ENCODE assay signal across 30 cellular contexts in the genomic region with DNA sequence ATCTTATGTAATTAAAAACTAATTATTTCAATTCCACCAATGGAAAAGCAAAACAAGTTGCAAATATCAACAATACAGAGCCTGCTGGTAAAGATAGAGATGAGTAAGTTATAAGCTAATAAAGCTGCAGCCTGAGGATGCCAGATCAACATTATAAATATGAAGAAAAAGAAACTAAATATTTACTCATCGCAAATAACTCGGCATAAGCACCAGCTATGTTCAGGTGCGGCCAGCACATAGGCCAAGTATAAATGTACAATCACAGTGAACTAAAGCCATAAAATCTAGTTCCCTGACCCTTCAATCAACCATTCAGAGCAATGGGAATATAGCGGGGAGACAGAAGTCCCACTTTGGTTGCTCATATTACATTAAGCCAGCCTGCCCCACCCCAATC.
"Had no signal": no experiment of that assay in that cellular context is flagged by ENCODE, and none has a peak within 500 bp of the region (broad histone marks: within the 10 kb centered on the region; RNA-seq: fewer than 3 reads in every experiment).

No MANE protein-coding gene starts in this region.

- H3K4me3 ChIP-seq: ascending aorta, cardiac muscle cell had no signal

- DNase-seq: activated CD4-positive, alpha-beta memory T cell treated with anti-CD3 and anti-CD28 coated beads, Interleukin-2, amount 10 ng/mL, durations not matched to agents 7 days and 5 days; activated CD4-positive, alpha-beta T cell treated with anti-CD3 and anti-CD28 coated beads for 1 hour; activated CD4-positive, alpha-beta T cell treated with anti-CD3 and anti-CD28 coated beads for 36 hours; activated CD4-positive, alpha-beta T cell treated with anti-CD3 and anti-CD28 coated beads for 48 hours; activated CD4-positive, alpha-beta T cell treated with anti-CD3 and anti-CD28 coated beads, Interleukin-2, amount 10 ng/mL, durations not matched to agents 7 days and 5 days; activated CD4-positive, alpha-beta T cell treated with anti-CD3 and anti-CD28 coated beads, Interleukin-2, amount 50 U/mL, for 48 hours; activated CD4-positive, CD25-positive, alpha-beta regulatory T cell; activated CD8-positive, alpha-beta memory T cell treated with anti-CD3 and anti-CD28 coated beads for 24 hours; activated CD8-positive, alpha-beta memory T cell treated with anti-CD3 and anti-CD28 coated beads, Interleukin-2, amount 10 ng/mL, durations not matched to agents 7 days and 5 days; activated CD8-positive, alpha-beta memory T cell treated with anti-CD3 and anti-CD28 coated beads, Interleukin-2, amount 50 U/mL, for 48 hours; activated CD8-positive, alpha-beta T cell treated with anti-CD3 and anti-CD28 coated beads, Interleukin-2, amount 10 ng/mL, durations not matched to agents 7 days and 5 days; activated effector memory CD4-positive, alpha-beta T cell treated with Interleukin-2 at 50 U/mL for 16 hours; activated gamma-delta T cell; activated naive CD4-positive, alpha-beta T cell treated with anti-CD3 and anti-CD28 coated beads, Interleukin-2, amount 10 ng/mL, durations not matched to agents 7 days and 5 days; activated naive CD4-positive, alpha-beta T cell treated with Interleukin-2 at 50 U/mL for 16 hours; activated naive CD8-positive, alpha-beta T cell treated with anti-CD3 and anti-CD28 coated beads, Interleukin-2, amount 10 ng/mL, durations not matched to agents 7 days and 5 days; activated naive CD8-positive, alpha-beta T cell treated with anti-CD3 and anti-CD28 coated beads, Interleukin-2, amount 50 U/mL, for 24 hours; activated T-cell treated with anti-CD3 and anti-CD28 coated beads, Interleukin-2, amount 50 U/mL, for 24 hours; activated T-cell treated with anti-CD3 and anti-CD28 coated beads, Interleukin-2, amount 50 U/mL, for 48 hours; amygdala; anterior cingulate cortex; caudate nucleus; cerebellar nuclear complex; T-helper 2 cell; T-helper 9 cell; WERI-Rb-1 had no signal

- H3K4me1 ChIP-seq: ascending aorta had no signal

- H3K9me3 ChIP-seq: ascending aorta had no signal

- H3K27ac ChIP-seq: ascending aorta, cardiac muscle cell, WERI-Rb-1 had no signal

- H3K36me3 ChIP-seq: WERI-Rb-1 had no signal

- H3K27me3 ChIP-seq: ascending aorta, cardiac muscle cell had no signal

- ATAC-seq: activated CD4-positive, alpha-beta T cell treated with anti-CD3 and anti-CD28 coated beads for 36 hours; activated CD4-positive, CD25-positive, alpha-beta regulatory T cell treated with anti-CD3 and anti-CD28 coated beads, Interleukin-2, amount 50 U/mL, for 24 hours; activated CD8-positive, alpha-beta memory T cell treated with anti-CD3 and anti-CD28 coated beads, Interleukin-2, amount 10 ng/mL, durations not matched to agents 7 days and 5 days; activated CD8-positive, alpha-beta T cell treated with anti-CD3 and anti-CD28 coated beads, Interleukin-2, amount 10 ng/mL, durations not matched to agents 7 days and 5 days; activated naive CD8-positive, alpha-beta T cell treated with anti-CD3 and anti-CD28 coated beads, Interleukin-2, amount 50 U/mL, for 24 hours; WTC11 had no signal
